ENCODE assay signal across 1 cellular context in the genomic region with DNA sequence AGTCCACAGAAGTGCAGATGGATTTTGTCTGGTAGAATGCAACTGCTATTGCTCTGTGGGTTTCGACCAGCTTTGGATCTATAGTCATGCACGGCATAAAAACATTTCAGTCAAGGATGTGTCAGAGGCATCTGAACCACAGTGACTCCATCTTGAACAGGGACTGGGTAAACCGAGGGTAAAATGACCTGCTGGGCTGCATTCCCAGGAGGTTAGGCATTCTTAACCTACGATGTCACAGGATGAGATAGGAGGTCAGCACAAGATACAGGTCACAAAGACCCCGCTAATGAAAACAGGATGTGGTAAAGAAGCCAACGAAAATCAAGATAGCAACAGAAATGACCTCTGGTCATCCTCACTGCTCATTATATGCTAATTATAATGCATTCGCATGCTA.
TF ChIP-seq lines count a peak whose summit lies in the region.

No MANE protein-coding gene starts in this region.

TF ChIP-seq in K562, 482 proteins besides CTCF, POLR2A, EP300 and RAD21 (continued from another document and continues in another):
- TF ChIP-seq, protein P1, sequence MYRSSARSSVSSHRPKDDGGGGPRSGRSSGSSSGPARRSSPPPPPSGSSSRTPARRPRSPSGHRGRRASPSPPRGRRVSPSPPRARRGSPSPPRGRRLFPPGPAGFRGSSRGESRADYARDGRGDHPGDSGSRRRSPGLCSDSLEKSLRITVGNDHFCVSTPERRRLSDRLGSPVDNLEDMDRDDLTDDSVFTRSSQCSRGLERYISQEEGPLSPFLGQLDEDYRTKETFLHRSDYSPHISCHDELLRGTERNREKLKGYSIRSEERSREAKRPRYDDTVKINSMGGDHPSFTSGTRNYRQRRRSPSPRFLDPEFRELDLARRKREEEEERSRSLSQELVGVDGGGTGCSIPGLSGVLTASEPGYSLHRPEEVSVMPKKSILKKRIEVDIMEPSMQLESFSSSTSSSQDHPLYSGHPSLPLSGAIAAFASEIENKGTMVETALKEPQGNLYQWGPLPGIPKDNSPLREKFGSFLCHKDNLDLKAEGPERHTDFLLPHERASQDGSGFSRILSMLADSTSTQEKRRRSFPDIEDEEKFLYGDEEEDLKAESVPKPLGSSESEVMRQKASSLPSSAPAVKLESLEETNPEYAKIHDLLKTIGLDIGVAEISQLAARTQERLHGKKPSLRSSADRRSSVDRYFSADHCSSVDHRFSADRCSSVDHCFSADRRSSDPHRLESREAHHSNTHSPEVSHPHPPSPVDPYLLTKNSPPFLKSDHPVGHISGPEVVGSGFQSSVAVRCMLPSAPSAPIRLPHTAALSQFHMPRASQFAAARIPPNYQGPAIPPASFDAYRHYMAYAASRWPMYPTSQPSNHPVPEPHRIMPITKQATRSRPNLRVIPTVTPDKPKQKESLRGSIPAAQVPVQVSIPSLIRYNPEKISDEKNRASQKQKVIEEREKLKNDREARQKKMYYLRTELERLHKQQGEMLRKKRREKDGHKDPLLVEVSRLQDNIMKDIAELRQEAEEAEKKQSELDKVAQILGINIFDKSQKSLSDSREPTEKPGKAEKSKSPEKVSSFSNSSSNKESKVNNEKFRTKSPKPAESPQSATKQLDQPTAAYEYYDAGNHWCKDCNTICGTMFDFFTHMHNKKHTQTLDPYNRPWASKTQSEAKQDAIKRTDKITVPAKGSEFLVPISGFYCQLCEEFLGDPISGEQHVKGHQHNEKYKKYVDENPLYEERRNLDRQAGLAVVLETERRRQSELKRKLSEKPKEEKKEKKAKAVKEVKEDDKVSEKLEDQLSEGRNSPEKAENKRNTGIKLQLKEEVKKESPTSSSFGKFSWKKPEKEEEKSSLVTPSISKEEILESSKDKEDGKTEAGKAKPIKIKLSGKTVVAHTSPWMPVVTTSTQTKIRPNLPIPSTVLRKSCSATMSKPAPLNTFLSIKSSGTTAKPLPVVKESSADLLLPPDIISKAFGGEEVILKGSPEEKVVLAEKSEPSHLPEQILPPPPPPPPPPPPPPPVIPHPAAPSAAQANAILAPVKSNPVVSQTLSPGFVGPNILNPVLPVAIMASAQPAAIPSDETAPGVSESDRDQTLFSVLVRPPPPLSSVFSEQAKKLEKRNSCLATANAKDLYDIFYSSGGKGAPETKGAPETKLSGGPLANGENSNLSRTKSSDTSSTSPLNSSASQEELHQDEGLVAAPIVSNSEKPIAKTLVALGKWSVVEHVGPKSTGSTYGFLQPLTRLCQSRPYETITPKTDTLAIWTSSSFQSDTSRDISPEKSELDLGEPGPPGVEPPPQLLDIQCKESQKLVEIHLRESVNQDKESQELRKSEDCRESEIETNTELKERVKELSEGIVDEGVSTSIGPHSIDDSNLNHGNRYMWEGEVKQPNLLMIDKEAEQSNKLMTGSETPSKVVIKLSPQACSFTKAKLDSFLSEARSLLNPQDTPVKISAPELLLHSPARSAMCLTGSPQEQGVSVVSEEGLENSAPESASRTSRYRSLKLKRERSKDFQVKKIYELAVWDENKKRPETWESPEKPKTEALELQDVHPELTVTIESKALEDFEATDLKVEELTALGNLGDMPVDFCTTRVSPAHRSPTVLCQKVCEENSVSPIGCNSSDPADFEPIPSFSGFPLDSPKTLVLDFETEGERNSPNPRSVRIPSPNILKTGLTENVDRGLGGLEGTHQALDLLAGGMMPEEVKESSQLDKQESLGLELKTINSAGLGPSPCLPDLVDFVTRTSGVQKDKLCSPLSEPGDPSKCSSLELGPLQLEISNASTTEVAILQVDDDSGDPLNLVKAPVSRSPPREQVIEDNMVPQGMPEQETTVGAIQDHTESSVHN (IDR thresholded peaks at IDR 0.05; ENCODE audit: borderline replicate concordance in 1 of 2, low read depth in 1 of 2): no peak
- TF ChIP-seq, protein P2, sequence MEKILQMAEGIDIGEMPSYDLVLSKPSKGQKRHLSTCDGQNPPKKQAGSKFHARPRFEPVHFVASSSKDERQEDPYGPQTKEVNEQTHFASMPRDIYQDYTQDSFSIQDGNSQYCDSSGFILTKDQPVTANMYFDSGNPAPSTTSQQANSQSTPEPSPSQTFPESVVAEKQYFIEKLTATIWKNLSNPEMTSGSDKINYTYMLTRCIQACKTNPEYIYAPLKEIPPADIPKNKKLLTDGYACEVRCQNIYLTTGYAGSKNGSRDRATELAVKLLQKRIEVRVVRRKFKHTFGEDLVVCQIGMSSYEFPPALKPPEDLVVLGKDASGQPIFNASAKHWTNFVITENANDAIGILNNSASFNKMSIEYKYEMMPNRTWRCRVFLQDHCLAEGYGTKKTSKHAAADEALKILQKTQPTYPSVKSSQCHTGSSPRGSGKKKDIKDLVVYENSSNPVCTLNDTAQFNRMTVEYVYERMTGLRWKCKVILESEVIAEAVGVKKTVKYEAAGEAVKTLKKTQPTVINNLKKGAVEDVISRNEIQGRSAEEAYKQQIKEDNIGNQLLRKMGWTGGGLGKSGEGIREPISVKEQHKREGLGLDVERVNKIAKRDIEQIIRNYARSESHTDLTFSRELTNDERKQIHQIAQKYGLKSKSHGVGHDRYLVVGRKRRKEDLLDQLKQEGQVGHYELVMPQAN (IDR thresholded peaks at IDR 0.05; ENCODE audit: borderline replicate concordance): no peak
- TF ChIP-seq, protein P3, sequence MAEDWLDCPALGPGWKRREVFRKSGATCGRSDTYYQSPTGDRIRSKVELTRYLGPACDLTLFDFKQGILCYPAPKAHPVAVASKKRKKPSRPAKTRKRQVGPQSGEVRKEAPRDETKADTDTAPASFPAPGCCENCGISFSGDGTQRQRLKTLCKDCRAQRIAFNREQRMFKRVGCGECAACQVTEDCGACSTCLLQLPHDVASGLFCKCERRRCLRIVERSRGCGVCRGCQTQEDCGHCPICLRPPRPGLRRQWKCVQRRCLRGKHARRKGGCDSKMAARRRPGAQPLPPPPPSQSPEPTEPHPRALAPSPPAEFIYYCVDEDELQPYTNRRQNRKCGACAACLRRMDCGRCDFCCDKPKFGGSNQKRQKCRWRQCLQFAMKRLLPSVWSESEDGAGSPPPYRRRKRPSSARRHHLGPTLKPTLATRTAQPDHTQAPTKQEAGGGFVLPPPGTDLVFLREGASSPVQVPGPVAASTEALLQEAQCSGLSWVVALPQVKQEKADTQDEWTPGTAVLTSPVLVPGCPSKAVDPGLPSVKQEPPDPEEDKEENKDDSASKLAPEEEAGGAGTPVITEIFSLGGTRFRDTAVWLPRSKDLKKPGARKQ (CRISPR knock-in tag; IDR thresholded peaks at IDR 0.05): no peak
- TF ChIP-seq, protein P4, sequence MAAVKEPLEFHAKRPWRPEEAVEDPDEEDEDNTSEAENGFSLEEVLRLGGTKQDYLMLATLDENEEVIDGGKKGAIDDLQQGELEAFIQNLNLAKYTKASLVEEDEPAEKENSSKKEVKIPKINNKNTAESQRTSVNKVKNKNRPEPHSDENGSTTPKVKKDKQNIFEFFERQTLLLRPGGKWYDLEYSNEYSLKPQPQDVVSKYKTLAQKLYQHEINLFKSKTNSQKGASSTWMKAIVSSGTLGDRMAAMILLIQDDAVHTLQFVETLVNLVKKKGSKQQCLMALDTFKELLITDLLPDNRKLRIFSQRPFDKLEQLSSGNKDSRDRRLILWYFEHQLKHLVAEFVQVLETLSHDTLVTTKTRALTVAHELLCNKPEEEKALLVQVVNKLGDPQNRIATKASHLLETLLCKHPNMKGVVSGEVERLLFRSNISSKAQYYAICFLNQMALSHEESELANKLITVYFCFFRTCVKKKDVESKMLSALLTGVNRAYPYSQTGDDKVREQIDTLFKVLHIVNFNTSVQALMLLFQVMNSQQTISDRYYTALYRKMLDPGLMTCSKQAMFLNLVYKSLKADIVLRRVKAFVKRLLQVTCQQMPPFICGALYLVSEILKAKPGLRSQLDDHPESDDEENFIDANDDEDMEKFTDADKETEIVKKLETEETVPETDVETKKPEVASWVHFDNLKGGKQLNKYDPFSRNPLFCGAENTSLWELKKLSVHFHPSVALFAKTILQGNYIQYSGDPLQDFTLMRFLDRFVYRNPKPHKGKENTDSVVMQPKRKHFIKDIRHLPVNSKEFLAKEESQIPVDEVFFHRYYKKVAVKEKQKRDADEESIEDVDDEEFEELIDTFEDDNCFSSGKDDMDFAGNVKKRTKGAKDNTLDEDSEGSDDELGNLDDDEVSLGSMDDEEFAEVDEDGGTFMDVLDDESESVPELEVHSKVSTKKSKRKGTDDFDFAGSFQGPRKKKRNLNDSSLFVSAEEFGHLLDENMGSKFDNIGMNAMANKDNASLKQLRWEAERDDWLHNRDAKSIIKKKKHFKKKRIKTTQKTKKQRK (IDR thresholded peaks at IDR 0.05; ENCODE audit: borderline replicate concordance, low read depth, low read length): no peak
- TF ChIP-seq FOXJ2 (tag; IDR thresholded peaks at IDR 0.05): no peak
- TF ChIP-seq, protein P5, sequence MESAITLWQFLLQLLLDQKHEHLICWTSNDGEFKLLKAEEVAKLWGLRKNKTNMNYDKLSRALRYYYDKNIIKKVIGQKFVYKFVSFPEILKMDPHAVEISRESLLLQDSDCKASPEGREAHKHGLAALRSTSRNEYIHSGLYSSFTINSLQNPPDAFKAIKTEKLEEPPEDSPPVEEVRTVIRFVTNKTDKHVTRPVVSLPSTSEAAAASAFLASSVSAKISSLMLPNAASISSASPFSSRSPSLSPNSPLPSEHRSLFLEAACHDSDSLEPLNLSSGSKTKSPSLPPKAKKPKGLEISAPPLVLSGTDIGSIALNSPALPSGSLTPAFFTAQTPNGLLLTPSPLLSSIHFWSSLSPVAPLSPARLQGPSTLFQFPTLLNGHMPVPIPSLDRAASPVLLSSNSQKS (CRISPR knock-in tag; IDR thresholded peaks at IDR 0.05): peak; percentile 90
- TF ChIP-seq, protein P6, sequence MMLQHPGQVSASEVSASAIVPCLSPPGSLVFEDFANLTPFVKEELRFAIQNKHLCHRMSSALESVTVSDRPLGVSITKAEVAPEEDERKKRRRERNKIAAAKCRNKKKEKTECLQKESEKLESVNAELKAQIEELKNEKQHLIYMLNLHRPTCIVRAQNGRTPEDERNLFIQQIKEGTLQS (IDR thresholded peaks at IDR 0.05): no peak
- TF ChIP-seq, protein P6 (CRISPR knock-in tag; conservative IDR thresholded peaks at IDR 0.05): no peak
- TF ChIP-seq TEAD2 (tag; IDR thresholded peaks at IDR 0.05): no peak
- TF ChIP-seq, protein P7, sequence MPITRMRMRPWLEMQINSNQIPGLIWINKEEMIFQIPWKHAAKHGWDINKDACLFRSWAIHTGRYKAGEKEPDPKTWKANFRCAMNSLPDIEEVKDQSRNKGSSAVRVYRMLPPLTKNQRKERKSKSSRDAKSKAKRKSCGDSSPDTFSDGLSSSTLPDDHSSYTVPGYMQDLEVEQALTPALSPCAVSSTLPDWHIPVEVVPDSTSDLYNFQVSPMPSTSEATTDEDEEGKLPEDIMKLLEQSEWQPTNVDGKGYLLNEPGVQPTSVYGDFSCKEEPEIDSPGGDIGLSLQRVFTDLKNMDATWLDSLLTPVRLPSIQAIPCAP (CRISPR knock-in tag; IDR thresholded peaks at IDR 0.05; ENCODE audit: borderline replicate concordance): no peak
- no peak for TF ChIP-seq MAFG (tag; conservative IDR thresholded peaks at IDR 0.05)
- no peak for TF ChIP-seq U2AF2 (optimal IDR thresholded peaks at IDR 0.05; ENCODE audit: low read depth, low read length)
- TF ChIP-seq HEY1 (CRISPR knock-in tag; IDR thresholded peaks at IDR 0.05; ENCODE audit: borderline replicate concordance): peak; percentile 75; the same call in 1 of the 2 replicates
- TF ChIP-seq DIDO1 (tag; IDR thresholded peaks at IDR 0.05; ENCODE audit: low read depth): peak; percentile 72; the same call in 1 of the 2 replicates
- TF ChIP-seq KDM4B (IDR thresholded peaks at IDR 0.05; ENCODE audit: borderline replicate concordance in 2 of 2, low read depth in 1 of 2): no peak
- no peak for TF ChIP-seq STAT5B (CRISPR knock-in tag; IDR thresholded peaks at IDR 0.05)
- TF ChIP-seq SETDB1 (IDR thresholded peaks at IDR 0.05; ENCODE audit: low read length): no peak
- no peak for TF ChIP-seq ZNF551 (CRISPR knock-in tag; IDR thresholded peaks at IDR 0.05)
- TF ChIP-seq, protein P8, sequence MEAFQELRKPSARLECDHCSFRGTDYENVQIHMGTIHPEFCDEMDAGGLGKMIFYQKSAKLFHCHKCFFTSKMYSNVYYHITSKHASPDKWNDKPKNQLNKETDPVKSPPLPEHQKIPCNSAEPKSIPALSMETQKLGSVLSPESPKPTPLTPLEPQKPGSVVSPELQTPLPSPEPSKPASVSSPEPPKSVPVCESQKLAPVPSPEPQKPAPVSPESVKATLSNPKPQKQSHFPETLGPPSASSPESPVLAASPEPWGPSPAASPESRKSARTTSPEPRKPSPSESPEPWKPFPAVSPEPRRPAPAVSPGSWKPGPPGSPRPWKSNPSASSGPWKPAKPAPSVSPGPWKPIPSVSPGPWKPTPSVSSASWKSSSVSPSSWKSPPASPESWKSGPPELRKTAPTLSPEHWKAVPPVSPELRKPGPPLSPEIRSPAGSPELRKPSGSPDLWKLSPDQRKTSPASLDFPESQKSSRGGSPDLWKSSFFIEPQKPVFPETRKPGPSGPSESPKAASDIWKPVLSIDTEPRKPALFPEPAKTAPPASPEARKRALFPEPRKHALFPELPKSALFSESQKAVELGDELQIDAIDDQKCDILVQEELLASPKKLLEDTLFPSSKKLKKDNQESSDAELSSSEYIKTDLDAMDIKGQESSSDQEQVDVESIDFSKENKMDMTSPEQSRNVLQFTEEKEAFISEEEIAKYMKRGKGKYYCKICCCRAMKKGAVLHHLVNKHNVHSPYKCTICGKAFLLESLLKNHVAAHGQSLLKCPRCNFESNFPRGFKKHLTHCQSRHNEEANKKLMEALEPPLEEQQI (IDR thresholded peaks at IDR 0.05): no peak
- no peak for TF ChIP-seq CREBBP (IDR thresholded peaks at IDR 0.05; ENCODE audit: low read depth, low read length)
- no peak for TF ChIP-seq ZFP30 (CRISPR knock-in tag; IDR thresholded peaks at IDR 0.05; ENCODE audit: borderline replicate concordance)
- TF ChIP-seq ZZZ3 (IDR thresholded peaks at IDR 0.05): no peak
- TF ChIP-seq, protein P9, sequence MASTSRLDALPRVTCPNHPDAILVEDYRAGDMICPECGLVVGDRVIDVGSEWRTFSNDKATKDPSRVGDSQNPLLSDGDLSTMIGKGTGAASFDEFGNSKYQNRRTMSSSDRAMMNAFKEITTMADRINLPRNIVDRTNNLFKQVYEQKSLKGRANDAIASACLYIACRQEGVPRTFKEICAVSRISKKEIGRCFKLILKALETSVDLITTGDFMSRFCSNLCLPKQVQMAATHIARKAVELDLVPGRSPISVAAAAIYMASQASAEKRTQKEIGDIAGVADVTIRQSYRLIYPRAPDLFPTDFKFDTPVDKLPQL (IDR thresholded peaks at IDR 0.05; ENCODE audit: extremely low read depth, insufficient read length): no peak
- TF ChIP-seq ZNF121 (CRISPR knock-in tag; conservative IDR thresholded peaks at IDR 0.05): no peak
- TF ChIP-seq ARID2 (IDR thresholded peaks at IDR 0.05): no peak
- TF ChIP-seq MCM5 (IDR thresholded peaks at IDR 0.05; ENCODE audit: low read depth): no peak
- TF ChIP-seq GTF2E2 (tag; IDR thresholded peaks at IDR 0.05): no peak
- TF ChIP-seq TARDBP (IDR thresholded peaks at IDR 0.05): no peak
- no peak for TF ChIP-seq ZNF707 (CRISPR knock-in tag; conservative IDR thresholded peaks at IDR 0.05)
- TF ChIP-seq ZKSCAN8 (CRISPR knock-in tag; IDR thresholded peaks at IDR 0.05): peak; percentile 93; the same call in 1 of the 2 replicates
- TF ChIP-seq ILF3 (IDR thresholded peaks at IDR 0.05; ENCODE audit: borderline replicate concordance): no peak
- TF ChIP-seq, protein P10, sequence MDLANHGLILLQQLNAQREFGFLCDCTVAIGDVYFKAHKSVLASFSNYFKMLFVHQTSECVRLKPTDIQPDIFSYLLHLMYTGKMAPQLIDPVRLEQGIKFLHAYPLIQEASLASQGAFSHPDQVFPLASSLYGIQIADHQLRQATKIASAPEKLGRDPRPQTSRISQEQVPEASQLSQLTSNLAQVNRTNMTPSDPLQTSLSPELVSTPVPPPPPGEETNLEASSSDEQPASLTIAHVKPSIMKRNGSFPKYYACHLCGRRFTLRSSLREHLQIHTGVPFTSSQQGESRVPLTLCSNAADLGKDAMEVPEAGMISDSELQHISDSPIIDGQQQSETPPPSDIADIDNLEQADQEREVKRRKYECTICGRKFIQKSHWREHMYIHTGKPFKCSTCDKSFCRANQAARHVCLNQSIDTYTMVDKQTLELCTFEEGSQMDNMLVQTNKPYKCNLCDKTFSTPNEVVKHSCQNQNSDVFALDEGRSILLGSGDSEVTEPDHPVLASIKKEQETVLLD (IDR thresholded peaks at IDR 0.05): no peak
